8 cellular contexts compared by ENCODE assay signal in the genomic region with DNA sequence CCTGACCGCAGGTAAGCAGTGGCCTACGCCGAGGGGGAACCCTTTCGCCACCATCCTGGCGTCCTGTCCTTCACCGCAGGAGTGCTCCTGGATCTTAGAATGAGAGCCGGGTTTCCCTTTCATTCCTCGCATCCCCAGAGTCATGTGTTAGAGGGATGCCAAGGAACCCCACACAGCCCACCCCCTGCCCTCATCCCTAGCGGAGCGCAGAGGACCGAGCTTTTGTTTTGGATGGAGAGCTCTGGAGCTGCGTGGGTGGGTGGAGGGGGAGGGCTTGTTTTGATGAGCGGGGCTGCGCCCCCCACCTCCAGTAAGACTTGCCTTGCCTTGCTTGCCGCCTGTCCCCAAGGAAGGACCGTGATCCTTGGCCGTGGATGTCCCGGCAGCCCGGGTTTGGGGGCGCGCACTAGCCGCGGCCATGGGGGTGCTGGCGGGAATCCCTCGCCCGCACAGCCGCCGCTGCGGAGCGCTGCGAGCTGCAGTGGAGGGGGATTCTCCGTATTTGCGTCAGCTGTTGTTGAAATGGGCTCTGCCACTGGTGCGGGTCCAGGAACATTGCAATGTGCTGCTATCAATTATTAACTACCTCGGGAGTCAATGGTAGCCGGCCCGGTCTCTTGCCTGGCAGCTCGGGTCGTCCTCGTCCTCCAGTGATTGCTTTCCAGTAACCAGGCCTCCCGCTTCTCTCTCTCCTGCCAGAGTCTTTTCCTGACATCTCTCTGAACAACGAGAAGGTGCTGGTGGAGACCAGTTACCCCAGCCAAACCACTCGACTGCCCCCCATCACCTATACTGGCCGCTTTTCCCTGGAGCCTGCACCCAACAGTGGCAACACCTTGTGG. TPM values are rescaled to one million over a fixed set of nuclear protein-coding genes. Genes with fewer than 3 reads are reported as not detected.
DNase-seq lines count a peak whose midpoint lies in the region; ATAC-seq and TF ChIP-seq lines count a peak whose summit lies in the region.

No MANE protein-coding gene starts in this region.

- peak overlapping the region; percentile 84 for H3K27ac Mint-ChIP-seq in activated T-helper 17 cell treated with anti-CD3 and anti-CD28 coated beads, Interleukin-2, amount 50 U/mL, for 72 hours

- no peak for TF ChIP-seq CTCF in A673 (conservative IDR thresholded peaks at IDR 0.05; ENCODE audit: low read depth, low read length)
- TF ChIP-seq CTCF in HL-60 (IDR thresholded peaks at IDR 0.05; ENCODE audit: insufficient read depth, low read length): no peak

- H3K27me3 ChIP-seq in A673 (replicated peaks; ENCODE audit: insufficient read depth, low read depth, low read length, poor library complexity) (no peaks in the 10 kb centered on the region), HL-60 (ENCODE audit: insufficient read depth, poor library complexity, severe bottlenecking) (no peaks in the 10 kb centered on the region)

- peaks cover 13% of the 10 kb centered on the region for H3K4me1 ChIP-seq in A673 (ENCODE audit: insufficient read depth, low read length, poor library complexity, severe bottlenecking)

- peak overlapping the region; percentile 100 for H3K27ac ChIP-seq in A673 (ENCODE audit: low read depth, low read length, poor library complexity, severe bottlenecking)
- H3K27ac ChIP-seq in HL-60 (replicated peaks): no peak overlapping the region

- intact Hi-C loops in A673 (cut with micrococcal nuclease; ENCODE audit: unreplicated experiment): loop anchor here (10.0 kb wide), 1 partner anchor 809 kb away; no protein-coding TSS in a partner anchor

- DNase-seq in A673 (ENCODE audit: low spot score) (peak; percentile 61), HL-60 (ENCODE audit: low read depth in 1 of 2, low spot score in 1 of 2) (no peak), glomerular visceral epithelial cell (ENCODE audit: extremely low spot score) (no peak)
- peak; percentile 31 for DNase-seq in stimulated activated CD8-positive, alpha-beta memory T cell treated with anti-CD3 and anti-CD28 coated beads, Interleukin-12 subunit alpha, Interleukin-12 subunit beta, amount 100 ng/mL, for 1 hour (ENCODE audit: low read depth)

- ATAC-seq in activated T-helper 17 cell treated with anti-CD3 and anti-CD28 coated beads, Interleukin-2, amount 50 U/mL, for 72 hours (replicated peaks): no peak
- ATAC-seq in GM19328 (IDR thresholded peaks at IDR 0.05; ENCODE audit: unreplicated experiment) (no peak), HG03342 (IDR thresholded peaks at IDR 0.05; ENCODE audit: unreplicated experiment) (no peak)

- H3K4me3 ChIP-seq in A673 (ENCODE audit: low read depth, low read length, poor library complexity, severe bottlenecking) (peak overlapping the region; percentile 86), HL-60 (replicated peaks; ENCODE audit: insufficient read depth, low read length) (peak overlapping the region; percentile 58), iPS-18c (ENCODE audit: insufficient read depth, low read depth, low read length) (peak overlapping the region; percentile 81)

- H3K9me3 Mint-ChIP-seq in activated T-helper 17 cell treated with anti-CD3 and anti-CD28 coated beads, Interleukin-2, amount 50 U/mL, for 72 hours: no peaks in the 10 kb centered on the region

- BruUV-seq in A673 (replicated peaks; lab: Mats Ljungman, UMichigan): no TSS peak

- H3K27me3 Mint-ChIP-seq in activated T-helper 17 cell treated with anti-CD3 and anti-CD28 coated beads, Interleukin-2, amount 50 U/mL, for 72 hours: no peaks in the 10 kb centered on the region

- POLR2A ChIA-PET in A673 (lab: Charles Lee; ENCODE audit: low non-redundant PET): interaction anchor here (0.6 kb wide), 3 partner anchors 23 to 33 kb away, joined by 10 to 14 read pairs (median 13); no protein-coding TSS in a partner anchor

- peaks cover 23% of the 10 kb centered on the region for H3K36me3 ChIP-seq in A673 (ENCODE audit: insufficient read depth, low read length, poor library complexity, severe bottlenecking)

- H3K9me3 ChIP-seq in A673 (ENCODE audit: low read depth, low read length, poor library complexity, severe bottlenecking) (no peaks in the 10 kb centered on the region), iPS-18c (ENCODE audit: control insufficient read depth, insufficient read depth, low read length) (peaks cover 2% of the 10 kb centered on the region)

- peaks cover 25% of the 10 kb centered on the region for H3K4me1 Mint-ChIP-seq in activated T-helper 17 cell treated with anti-CD3 and anti-CD28 coated beads, Interleukin-2, amount 50 U/mL, for 72 hours

- peak overlapping the region; percentile 87 for H3K4me3 Mint-ChIP-seq in activated T-helper 17 cell treated with anti-CD3 and anti-CD28 coated beads, Interleukin-2, amount 50 U/mL, for 72 hours

- peaks cover 42% of the 10 kb centered on the region for H3K36me3 Mint-ChIP-seq in activated T-helper 17 cell treated with anti-CD3 and anti-CD28 coated beads, Interleukin-2, amount 50 U/mL, for 72 hours (ENCODE audit: low read depth)

- CTCF ChIA-PET in A673 (lab: Charles Lee): interaction anchor here (0.6 kb wide), 1 partner anchor 16 kb away, joined by 4 read pairs; no protein-coding TSS in a partner anchor

RNA-seq across cellular contexts. Expression of gene EGR1, which starts 1.0 kb away (rescaled TPM):
- 64.8 and 98.2 TPM in 2 replicates for total RNA-seq in A673 (2021)
- total RNA-seq in activated T-helper 17 cell treated with anti-CD3 and anti-CD28 coated beads, Interleukin-2, amount 50 U/mL, for 72 hours: 10 to 100 TPM; 14.0 to 77.6 TPM

RNA-seq across cellular contexts. Expression of gene REEP2, which starts 27.4 kb away (rescaled TPM):
- total RNA-seq in A673 (2021): 8.4 and 14.6 TPM in 2 replicates
- total RNA-seq in activated T-helper 17 cell treated with anti-CD3 and anti-CD28 coated beads, Interleukin-2, amount 50 U/mL, for 72 hours: 1 to 10 TPM; 2.0 TPM

Comparison
In these comparisons a context has a peak if more than half of its experiments do, and no peak if none do; other contexts are left out.
1. DNase-seq: peak in A673 (single experiment) and stimulated activated CD8-positive, alpha-beta memory T cell treated with anti-CD3 and anti-CD28 coated beads, Interleukin-12 subunit alpha, Interleukin-12 subunit beta, amount 100 ng/mL, for 1 hour (single experiment); none in HL-60 (0 of 2) and glomerular visceral epithelial cell (single experiment).
2. Peak in every context shown above with its lines, with median percentiles within 50 percentile points of each other: H3K4me3 ChIP-seq.